Comparison of ENCODE assay signal across 15 cellular contexts in the genomic region with DNA sequence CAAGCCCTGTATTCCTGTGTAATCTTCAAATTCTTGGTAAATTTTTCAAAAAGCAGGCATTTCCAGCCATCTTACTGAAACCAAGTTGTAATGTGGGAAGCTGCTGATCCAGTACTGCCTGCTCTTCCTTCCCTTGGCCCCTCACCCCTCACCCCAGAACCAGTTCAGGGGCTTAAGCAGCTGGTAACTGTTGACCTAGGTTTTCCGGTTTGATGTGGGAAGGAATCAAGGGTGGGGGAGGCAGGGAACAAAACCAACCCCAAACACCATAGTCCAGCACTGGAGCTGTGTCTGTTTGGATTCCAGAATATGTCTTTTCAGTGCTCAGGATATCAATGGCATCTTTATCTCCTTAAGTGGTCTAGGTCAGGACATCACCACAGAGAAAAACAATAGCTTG. TPM values are rescaled to one million over a fixed set of nuclear protein-coding genes. Genes with fewer than 3 reads are reported as not detected.
DNase-seq lines count a peak whose midpoint lies in the region; TF ChIP-seq lines count a peak whose summit lies in the region.
"Had no signal": no experiment of that assay in that cellular context is flagged by ENCODE, and none has a peak within 500 bp of the region (broad histone marks: within the 10 kb centered on the region; RNA-seq: fewer than 3 reads in every experiment).

No MANE protein-coding gene starts in this region.

- H3K36me3 ChIP-seq in liver (ENCODE audit: control insufficient read depth in 4 of 4, insufficient read depth in 3 of 4, low read depth in 1 of 4, low read length in 3 of 4), result peaks cover 18 to 77% (median 68%) of the 10 kb centered on the region in 4 donors
- peaks cover 9% of the 10 kb centered on the region; the same call in 1 of the 2 replicates for H3K36me3 ChIP-seq in MM.1S (replicated peaks; ENCODE audit: insufficient read depth, low read length)

- H3K9me3 ChIP-seq in liver (ENCODE audit: control insufficient read depth in 4 of 4, low read length in 3 of 4) (no peaks in the 10 kb centered on the region), MM.1S (replicated peaks; ENCODE audit: insufficient read depth, low read length) (no peaks in the 10 kb centered on the region)
- H3K9me3 ChIP-seq: BE2C, Caco-2, HAP-1 had no signal

- H3F3A ChIP-seq in MM.1S (ENCODE audit: insufficient read depth, low read length), result no peaks in the 10 kb centered on the region

- no peaks in the 10 kb centered on the region for H4K20me1 ChIP-seq in MM.1S (ENCODE audit: insufficient read depth, low read length)

- peak overlapping the region; percentile 97 for H3K27ac ChIP-seq in caudate nucleus (ENCODE audit: low read depth, low read length)
- peak overlapping the region in 1 of 2 donors; percentile 13 for H3K27ac ChIP-seq in liver (ENCODE audit: low read depth in 1 of 2, low read length in 2 of 2)
- peak overlapping the region; percentile 99 for H3K27ac ChIP-seq in temporal lobe (ENCODE audit: low read depth, low read length)
- no peak overlapping the region for H3K27ac ChIP-seq in coronary artery
- H3K27ac ChIP-seq in MM.1S (ENCODE audit: low read length), result no peak overlapping the region
- H3K27ac ChIP-seq: C4-2B had no signal

- H3K9me2 ChIP-seq in MM.1S (replicated peaks; ENCODE audit: insufficient read depth, low read length), result no peaks in the 10 kb centered on the region

- TF ChIP-seq RAD21 in liver (IDR thresholded peaks at IDR 0.05), result no peak

- WGBS in liver, result 69% methylated on average over 1 of the region's 1 CpG

- TF ChIP-seq CTCF in liver (IDR thresholded peaks at IDR 0.05; ENCODE audit: low read depth, low read length, missing input control) (no peak), coronary artery (IDR thresholded peaks at IDR 0.05) (no peak), MM.1S (IDR thresholded peaks at IDR 0.05; ENCODE audit: low read length) (no peak)

- H3K27me3 ChIP-seq in liver (ENCODE audit: control insufficient read depth in 4 of 4, insufficient read depth in 4 of 4, low read length in 3 of 4) (no peaks in the 10 kb centered on the region), MM.1S (replicated peaks; ENCODE audit: insufficient read depth, low read length) (no peaks in the 10 kb centered on the region)
- H3K27me3 ChIP-seq: BE2C had no signal

- no peak overlapping the region for H2AFZ ChIP-seq in MM.1S (ENCODE audit: low read length)

- H3K4me3 ChIP-seq in liver (ENCODE audit: low read depth in 1 of 3, low read length in 3 of 3), result no peak overlapping the region
- no peak overlapping the region for H3K4me3 ChIP-seq in coronary artery
- no peak overlapping the region for H3K4me3 ChIP-seq in MM.1S (ENCODE audit: low read length)
- H3K4me3 ChIP-seq: HAP-1 had no signal

- H3K79me2 ChIP-seq in MM.1S (ENCODE audit: low read length), result no peaks in the 10 kb centered on the region

- DNase-seq in COLO829 (ENCODE audit: low spot score) (peak; percentile 31), caudate nucleus (lab: John Stamatoyannopoulos, UW) (peak in 7 of 61 donors; percentile 31 to 74 (median 51)), coronary artery (ENCODE audit: low spot score) (no peak), mesenteric fat pad (ENCODE audit: low spot score) (no peak), MM.1S (no peak)
- DNase-seq: BE2C; Caco-2; CD4-positive, alpha-beta memory T cell; DND-41; GDM1; HFFc6 had no signal

- H3K4me1 ChIP-seq in liver (ENCODE audit: control insufficient read depth in 4 of 4, insufficient read depth in 4 of 4, low read length in 3 of 4) (peaks cover 3 to 5% (median 4%) of the 10 kb centered on the region in 4 donors), MM.1S (ENCODE audit: low read length) (no peaks in the 10 kb centered on the region)
- H3K4me1 ChIP-seq: BE2C, Caco-2, HAP-1 had no signal

- no peak overlapping the region for H3K9ac ChIP-seq in liver (ENCODE audit: low read depth in 1 of 2, low read length in 2 of 2)
- no peak overlapping the region for H3K9ac ChIP-seq in MM.1S (ENCODE audit: low read length)

- no peak overlapping the region for H3K4me2 ChIP-seq in MM.1S (ENCODE audit: low read depth, low read length)

TF ChIP-seq in liver, 16 proteins besides CTCF, POLR2A, EP300 and RAD21:
- TF ChIP-seq NR2F2 (IDR thresholded peaks at IDR 0.05), result peak; percentile 66
- TF ChIP-seq, protein P1, sequence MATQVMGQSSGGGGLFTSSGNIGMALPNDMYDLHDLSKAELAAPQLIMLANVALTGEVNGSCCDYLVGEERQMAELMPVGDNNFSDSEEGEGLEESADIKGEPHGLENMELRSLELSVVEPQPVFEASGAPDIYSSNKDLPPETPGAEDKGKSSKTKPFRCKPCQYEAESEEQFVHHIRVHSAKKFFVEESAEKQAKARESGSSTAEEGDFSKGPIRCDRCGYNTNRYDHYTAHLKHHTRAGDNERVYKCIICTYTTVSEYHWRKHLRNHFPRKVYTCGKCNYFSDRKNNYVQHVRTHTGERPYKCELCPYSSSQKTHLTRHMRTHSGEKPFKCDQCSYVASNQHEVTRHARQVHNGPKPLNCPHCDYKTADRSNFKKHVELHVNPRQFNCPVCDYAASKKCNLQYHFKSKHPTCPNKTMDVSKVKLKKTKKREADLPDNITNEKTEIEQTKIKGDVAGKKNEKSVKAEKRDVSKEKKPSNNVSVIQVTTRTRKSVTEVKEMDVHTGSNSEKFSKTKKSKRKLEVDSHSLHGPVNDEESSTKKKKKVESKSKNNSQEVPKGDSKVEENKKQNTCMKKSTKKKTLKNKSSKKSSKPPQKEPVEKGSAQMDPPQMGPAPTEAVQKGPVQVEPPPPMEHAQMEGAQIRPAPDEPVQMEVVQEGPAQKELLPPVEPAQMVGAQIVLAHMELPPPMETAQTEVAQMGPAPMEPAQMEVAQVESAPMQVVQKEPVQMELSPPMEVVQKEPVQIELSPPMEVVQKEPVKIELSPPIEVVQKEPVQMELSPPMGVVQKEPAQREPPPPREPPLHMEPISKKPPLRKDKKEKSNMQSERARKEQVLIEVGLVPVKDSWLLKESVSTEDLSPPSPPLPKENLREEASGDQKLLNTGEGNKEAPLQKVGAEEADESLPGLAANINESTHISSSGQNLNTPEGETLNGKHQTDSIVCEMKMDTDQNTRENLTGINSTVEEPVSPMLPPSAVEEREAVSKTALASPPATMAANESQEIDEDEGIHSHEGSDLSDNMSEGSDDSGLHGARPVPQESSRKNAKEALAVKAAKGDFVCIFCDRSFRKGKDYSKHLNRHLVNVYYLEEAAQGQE (IDR thresholded peaks at IDR 0.05), result no peak

RNA-seq across cellular contexts. Expression of gene SNX1, which starts 26.7 kb away (rescaled TPM):
- total RNA-seq in liver, result 10 to 100 TPM; 40.0 to 67.4 TPM
- polyA plus RNA-seq in liver, result 10 to 100 TPM; 44.4 to 45.6 TPM
- 26.8 TPM for total RNA-seq in temporal lobe
- total RNA-seq in mesenteric fat pad, result 188 TPM

RNA-seq across cellular contexts. Expression of gene CIAO2A, which starts 28.8 kb away (rescaled TPM):
- total RNA-seq in liver, result 100 to 1,000 TPM; 124 to 147 TPM
- polyA plus RNA-seq in liver, result 100 to 1,000 TPM; 171 to 404 TPM
- 29.0 TPM for total RNA-seq in temporal lobe
- total RNA-seq in mesenteric fat pad, result 36.3 TPM

RNA-seq across cellular contexts. Expression of gene SNX22, which starts 29.1 kb away (rescaled TPM):
- 10 to 100 TPM in 1 of 2 donors, 1 to 10 TPM in 1; 2.2 to 37.4 TPM for total RNA-seq in liver
- polyA plus RNA-seq in liver, result 1 to 10 TPM; 2.4 to 3.7 TPM
- 4.2 TPM for total RNA-seq in temporal lobe
- total RNA-seq in mesenteric fat pad, result 0.71 TPM

RNA-seq across cellular contexts. Expression of gene PPIB, which starts 40.4 kb away (rescaled TPM):
- total RNA-seq in liver (100 to 1,000 TPM; 379 to 638 TPM), temporal lobe (88.0 TPM), mesenteric fat pad (470 TPM)
- polyA plus RNA-seq in liver, result 100 to 1,000 TPM; 627 to 768 TPM

Comparison
In these comparisons a context has a peak if more than half of its experiments do, and no peak if none do; other contexts are left out.
1. H3K27ac ChIP-seq: peak in caudate nucleus (single experiment) and temporal lobe (single experiment); none in coronary artery (0 of 2) and MM.1S (single experiment).